9 cellular contexts compared by ENCODE assay signal in the genomic region with DNA sequence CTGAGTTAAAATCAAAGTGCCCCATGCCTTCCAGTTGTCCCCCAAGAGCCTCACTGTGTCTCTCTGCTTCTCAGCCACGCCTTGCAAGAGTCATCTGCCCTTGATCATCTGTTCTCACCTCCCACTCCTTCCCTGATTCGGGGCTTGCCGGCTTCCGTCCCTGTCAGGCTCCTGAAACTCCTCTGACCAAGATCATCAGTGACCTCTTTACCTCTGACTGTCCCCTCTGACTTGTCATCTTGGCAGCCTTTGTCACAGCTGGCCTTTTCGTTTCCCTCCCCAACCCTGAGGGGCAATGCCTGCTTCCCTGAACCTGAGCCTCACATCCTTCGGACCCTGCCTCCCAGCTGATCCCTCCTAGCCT.
A peak's percentile ranks its signal among the peaks of the same experiment; 100 is the strongest.
DNase-seq lines count a peak whose midpoint lies in the region; ATAC-seq and TF ChIP-seq lines count a peak whose summit lies in the region.
"Had no signal": no experiment of that assay in that cellular context is flagged by ENCODE, and none has a peak within 500 bp of the region (broad histone marks: within the 10 kb centered on the region; RNA-seq: fewer than 3 reads in every experiment).

No MANE protein-coding gene starts in this region.

- H3K27ac ChIP-seq in tibial artery: no peak overlapping the region

- H3K27me3 ChIP-seq in tibial artery: peaks cover 0 to 7% of the 10 kb centered on the region in 2 donors

- peak overlapping the region; percentile 24 for H3K4me3 Mint-ChIP-seq in activated CD4-positive, alpha-beta T cell treated with anti-CD3 and anti-CD28 coated beads, Interleukin-2, amount 10 ng/mL, durations not matched to agents 24 days and 14 days

- H3K4me1 Mint-ChIP-seq in activated CD4-positive, alpha-beta T cell treated with anti-CD3 and anti-CD28 coated beads, Interleukin-2, amount 10 ng/mL, durations not matched to agents 24 days and 14 days: peaks cover 23% of the 10 kb centered on the region

- no peak overlapping the region for H3K4me3 ChIP-seq in tibial artery

- H3K27me3 Mint-ChIP-seq in activated CD4-positive, alpha-beta T cell treated with anti-CD3 and anti-CD28 coated beads, Interleukin-2, amount 10 ng/mL, durations not matched to agents 24 days and 14 days: peaks cover 4% of the 10 kb centered on the region

- H3K27ac Mint-ChIP-seq in activated CD4-positive, alpha-beta T cell treated with anti-CD3 and anti-CD28 coated beads, Interleukin-2, amount 10 ng/mL, durations not matched to agents 24 days and 14 days: peak overlapping the region; percentile 73

- TF ChIP-seq CTCF in GM13976 (IDR thresholded peaks at IDR 0.05; ENCODE audit: borderline replicate concordance, control extremely low read depth, extremely low read depth, insufficient read depth, missing control alignments) (no peak), tibial artery (IDR thresholded peaks at IDR 0.05) (no peak)

- H3K9me3 ChIP-seq in tibial artery: no peaks in the 10 kb centered on the region

- H3K4me1 ChIP-seq in tibial artery: no peaks in the 10 kb centered on the region

- DNase-seq in GM13976 (ENCODE audit: low spot score) (peak; percentile 75), NCI-H146 (lab: John Stamatoyannopoulos, UW) (no peak), tibial artery (no peak), NCI-H2107 (lab: John Stamatoyannopoulos, UW) (no peak), kidney glomerular epithelial cell (lab: John Stamatoyannopoulos, UW) (no peak)
- peak; percentile 69 for DNase-seq in activated CD4-positive, alpha-beta T cell treated with anti-CD3 and anti-CD28 coated beads, Interleukin-2, amount 10 ng/mL, durations not matched to agents 24 days and 14 days
- DNase-seq in stimulated activated CD4-positive, alpha-beta T cell treated with anti-CD3 and anti-CD28 coated beads, Interleukin-15, amount 100 ng/mL, for 48 hours (ENCODE audit: low read depth in 2 of 2): peak; percentile 43 to 68
- DNase-seq: NCI-H1417 had no signal

- in situ Hi-C loops in GM13976 (cut with MboI; ENCODE audit: low sequenced_read_pairs, unreplicated experiment): loop anchor here (5.0 kb wide), 1 partner anchor 86 kb away; no protein-coding TSS in a partner anchor

- H3K9me3 Mint-ChIP-seq in activated CD4-positive, alpha-beta T cell treated with anti-CD3 and anti-CD28 coated beads, Interleukin-2, amount 10 ng/mL, durations not matched to agents 24 days and 14 days: no peaks in the 10 kb centered on the region

- intact Hi-C loops in activated CD4-positive, alpha-beta T cell treated with anti-CD3 and anti-CD28 coated beads, Interleukin-2, amount 10 ng/mL, durations not matched to agents 24 days and 14 days (cut with micrococcal nuclease): loop anchor here (1.0 kb wide), 1 partner anchor 8 kb away; no protein-coding TSS in a partner anchor
- intact Hi-C loops in tibial artery (cut with DNase I; ENCODE audit: low total_unique reads): no loop called here

- H3K36me3 ChIP-seq in tibial artery: no peaks in the 10 kb centered on the region

- no peaks in the 10 kb centered on the region for H3K36me3 Mint-ChIP-seq in activated CD4-positive, alpha-beta T cell treated with anti-CD3 and anti-CD28 coated beads, Interleukin-2, amount 10 ng/mL, durations not matched to agents 24 days and 14 days (ENCODE audit: low read depth)

- peak; percentile 53 for ATAC-seq in GM21737 (IDR thresholded peaks at IDR 0.05; ENCODE audit: unreplicated experiment)

Comparison
In these comparisons a context has a peak if more than half of its experiments do, and no peak if none do; other contexts are left out.
1. DNase-seq: peak in GM13976 (single experiment), activated CD4-positive, alpha-beta T cell treated with anti-CD3 and anti-CD28 coated beads, Interleukin-2, amount 10 ng/mL, durations not matched to agents 24 days and 14 days (single experiment) and stimulated activated CD4-positive, alpha-beta T cell treated with anti-CD3 and anti-CD28 coated beads, Interleukin-15, amount 100 ng/mL, for 48 hours (2 of 2); none in NCI-H146 (single experiment), tibial artery (0 of 2), NCI-H2107 (single experiment) and kidney glomerular epithelial cell (single experiment).